ENCODE assay signal across 2 cellular contexts in genomic region chr3:149571381-149571780, GRCh38.
TF ChIP-seq lines count a peak whose summit lies in the region.

No MANE protein-coding gene starts in this region.

TF ChIP-seq in SK-N-SH, 30 proteins besides CTCF, POLR2A, EP300 and RAD21 (continued from another document):
- TF ChIP-seq, protein P1, sequence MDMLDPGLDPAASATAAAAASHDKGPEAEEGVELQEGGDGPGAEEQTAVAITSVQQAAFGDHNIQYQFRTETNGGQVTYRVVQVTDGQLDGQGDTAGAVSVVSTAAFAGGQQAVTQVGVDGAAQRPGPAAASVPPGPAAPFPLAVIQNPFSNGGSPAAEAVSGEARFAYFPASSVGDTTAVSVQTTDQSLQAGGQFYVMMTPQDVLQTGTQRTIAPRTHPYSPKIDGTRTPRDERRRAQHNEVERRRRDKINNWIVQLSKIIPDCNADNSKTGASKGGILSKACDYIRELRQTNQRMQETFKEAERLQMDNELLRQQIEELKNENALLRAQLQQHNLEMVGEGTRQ (IDR thresholded peaks at IDR 0.05; ENCODE audit: borderline replicate concordance, low read depth, low read length): no peak
- TF ChIP-seq ELF1 (IDR thresholded peaks at IDR 0.05) (no peak), MEF2A (IDR thresholded peaks at IDR 0.05; ENCODE audit: borderline replicate concordance, low read depth) (no peak), JUND (IDR thresholded peaks at IDR 0.05) (no peak), EZH2phosphoT487 (IDR thresholded peaks at IDR 0.05; ENCODE audit: borderline replicate concordance, low read depth) (no peak)

TF ChIP-seq in SK-N-SH treated with all-trans-retinoic acid at 6 μM for 48 hours, 23 proteins besides CTCF, POLR2A, EP300 and RAD21 (continued from another document):
- TF ChIP-seq, protein P2, sequence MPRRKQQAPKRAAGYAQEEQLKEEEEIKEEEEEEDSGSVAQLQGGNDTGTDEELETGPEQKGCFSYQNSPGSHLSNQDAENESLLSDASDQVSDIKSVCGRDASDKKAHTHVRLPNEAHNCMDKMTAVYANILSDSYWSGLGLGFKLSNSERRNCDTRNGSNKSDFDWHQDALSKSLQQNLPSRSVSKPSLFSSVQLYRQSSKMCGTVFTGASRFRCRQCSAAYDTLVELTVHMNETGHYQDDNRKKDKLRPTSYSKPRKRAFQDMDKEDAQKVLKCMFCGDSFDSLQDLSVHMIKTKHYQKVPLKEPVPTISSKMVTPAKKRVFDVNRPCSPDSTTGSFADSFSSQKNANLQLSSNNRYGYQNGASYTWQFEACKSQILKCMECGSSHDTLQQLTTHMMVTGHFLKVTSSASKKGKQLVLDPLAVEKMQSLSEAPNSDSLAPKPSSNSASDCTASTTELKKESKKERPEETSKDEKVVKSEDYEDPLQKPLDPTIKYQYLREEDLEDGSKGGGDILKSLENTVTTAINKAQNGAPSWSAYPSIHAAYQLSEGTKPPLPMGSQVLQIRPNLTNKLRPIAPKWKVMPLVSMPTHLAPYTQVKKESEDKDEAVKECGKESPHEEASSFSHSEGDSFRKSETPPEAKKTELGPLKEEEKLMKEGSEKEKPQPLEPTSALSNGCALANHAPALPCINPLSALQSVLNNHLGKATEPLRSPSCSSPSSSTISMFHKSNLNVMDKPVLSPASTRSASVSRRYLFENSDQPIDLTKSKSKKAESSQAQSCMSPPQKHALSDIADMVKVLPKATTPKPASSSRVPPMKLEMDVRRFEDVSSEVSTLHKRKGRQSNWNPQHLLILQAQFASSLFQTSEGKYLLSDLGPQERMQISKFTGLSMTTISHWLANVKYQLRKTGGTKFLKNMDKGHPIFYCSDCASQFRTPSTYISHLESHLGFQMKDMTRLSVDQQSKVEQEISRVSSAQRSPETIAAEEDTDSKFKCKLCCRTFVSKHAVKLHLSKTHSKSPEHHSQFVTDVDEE (CRISPR knock-in tag; IDR thresholded peaks at IDR 0.05): no peak
- no peak for TF ChIP-seq TCF4 (CRISPR knock-in tag; IDR thresholded peaks at IDR 0.05; ENCODE audit: borderline replicate concordance)
